25 cellular contexts compared by ENCODE assay signal in genomic region chr16:7470344-7470743, GRCh38.
"Had no signal": no experiment of that assay in that cellular context is flagged by ENCODE, and none has a peak within 500 bp of the region (broad histone marks: within the 10 kb centered on the region; RNA-seq: fewer than 3 reads in every experiment).

No MANE protein-coding gene starts in this region.

- H3K4me3 ChIP-seq: colonic mucosa, esophagus squamous epithelium, gastrocnemius medialis, heart right ventricle, left lung, lower lobe of right lung, mucosa of descending colon had no signal

- ATAC-seq: effector memory CD8-positive, alpha-beta T cell; esophagus mucosa; gastrocnemius medialis; heart right ventricle; left cardiac atrium; left lung; left ventricle myocardium superior; lower lobe of right lung; mucosa of descending colon had no signal

- H3K27ac ChIP-seq: colonic mucosa, epithelial cell of prostate, esophagus squamous epithelium, gastrocnemius medialis, heart right ventricle, left lung, lower lobe of right lung had no signal

- H3K27me3 ChIP-seq: colonic mucosa, esophagus squamous epithelium, gastrocnemius medialis, heart right ventricle, left lung had no signal

- H3K4me1 ChIP-seq: colonic mucosa, left lung, lower lobe of right lung had no signal

- DNase-seq: colonic mucosa; cortex of kidney; effector CD8-positive, alpha-beta T cell; effector memory CD8-positive, alpha-beta T cell; endodermal cell; erythroblast; esophagus squamous epithelium; foreskin fibroblast; foreskin melanocyte; gastrocnemius medialis; glutamatergic neuron; head of caudate nucleus; heart right ventricle; hippocampal formation; left cardiac atrium; left lung; left ventricle myocardium superior; lower lobe of right lung; mesenchymal stem cell; mucosa of descending colon had no signal

- FAIRE-seq: endometrium, islet of Langerhans, keratinocyte had no signal

- H3K9me3 ChIP-seq: colonic mucosa, esophagus squamous epithelium, gastrocnemius medialis, lower lobe of right lung, mucosa of descending colon had no signal

- H3K36me3 ChIP-seq: colonic mucosa, esophagus squamous epithelium, gastrocnemius medialis, heart right ventricle, left lung, lower lobe of right lung had no signal
